Comparison of ENCODE assay signal across 8 cellular contexts in genomic region chr2:199977984-199978415, GRCh38. TPM values are rescaled to one million over a fixed set of nuclear protein-coding genes. Genes with fewer than 3 reads are reported as not detected.
DNase-seq lines count a peak whose midpoint lies in the region; ATAC-seq, FAIRE-seq and TF ChIP-seq lines count a peak whose summit lies in the region.

No MANE protein-coding gene starts in this region.

- CTCF ChIA-PET in endothelial cell of umbilical vein (lab: Charles Lee) = interaction anchor here (1.0 to 2.8 kb wide), 3 partner anchors 494 to 726 kb away, joined by 5 to 29 read pairs (median 10); no protein-coding TSS in a partner anchor

- H3K36me3 ChIP-seq in endothelial cell of umbilical vein (ENCODE audit: control insufficient read depth in 2 of 2, extremely low read depth in 1 of 2, insufficient read depth in 2 of 2, low read length in 2 of 2) = no peaks in the 10 kb centered on the region

- DNase-seq in ELR (ENCODE audit: low read depth) = peak; percentile 69
- DNase-seq in HK-2 (ENCODE audit: unreplicated experiment) = peak; percentile 37
- DNase-seq in endothelial cell of umbilical vein (ENCODE audit: low read depth, low spot score) = peak; percentile 12
- DNase-seq in GM13977 (ENCODE audit: low spot score) = no peak
- no peak for DNase-seq in dorsolateral prefrontal cortex
- DNase-seq in posterior cingulate gyrus = no peak
- DNase-seq in NCI-H526 (lab: John Stamatoyannopoulos, UW) = no peak

- H3K9me3 ChIP-seq in endothelial cell of umbilical vein (replicated peaks; ENCODE audit: control insufficient read depth, insufficient read depth, low read length) = no peaks in the 10 kb centered on the region

- no peak for FAIRE-seq in endothelial cell of umbilical vein (lab: Jason Lieb, UNC)

- H4K20me1 ChIP-seq in endothelial cell of umbilical vein (replicated peaks; ENCODE audit: control insufficient read depth, extremely low read depth, insufficient read depth, low read length) = no peaks in the 10 kb centered on the region

- no peak overlapping the region for H3K27ac ChIP-seq in endothelial cell of umbilical vein (ENCODE audit: insufficient read depth, low read depth, low read length)
- H3K27ac ChIP-seq in dorsolateral prefrontal cortex = no peak overlapping the region

- no peaks in the 10 kb centered on the region for H3K27me3 ChIP-seq in endothelial cell of umbilical vein (ENCODE audit: control insufficient read depth in 2 of 2, insufficient read depth in 2 of 2, low read length in 2 of 2)
- no peaks in the 10 kb centered on the region for H3K27me3 ChIP-seq in dorsolateral prefrontal cortex

- H2AFZ ChIP-seq in endothelial cell of umbilical vein (ENCODE audit: low read depth, low read length) = no peak overlapping the region

- H3K4me2 ChIP-seq in endothelial cell of umbilical vein (ENCODE audit: insufficient read depth, low read length) = no peak overlapping the region

- H3K9ac ChIP-seq in endothelial cell of umbilical vein (replicated peaks; ENCODE audit: extremely low read depth, insufficient read depth, low read length) = no peak overlapping the region

- no peak overlapping the region for H3K4me3 ChIP-seq in endothelial cell of umbilical vein (replicated peaks in 1 of 3; ENCODE audit: insufficient read depth in 1 of 3, low read depth in 1 of 3, low read length in 3 of 3)
- H3K4me3 ChIP-seq in dorsolateral prefrontal cortex = no peak overlapping the region

- no peaks in the 10 kb centered on the region for H3K9me1 ChIP-seq in endothelial cell of umbilical vein (replicated peaks; ENCODE audit: control insufficient read depth, extremely low read depth, insufficient read depth, low read length)

- peak; percentile 37 for ATAC-seq in GM21526 (IDR thresholded peaks at IDR 0.05; ENCODE audit: low FRiP score, unreplicated experiment)

- in situ Hi-C loops in GM13977 (cut with MboI; ENCODE audit: low pct_unique_long_range_greater_than_20kb, low sequenced_read_pairs, unreplicated experiment) = loop anchor here (5.0 kb wide), 1 partner anchor 509 kb away; no protein-coding TSS in a partner anchor

- H3K79me2 ChIP-seq in endothelial cell of umbilical vein (ENCODE audit: control insufficient read depth, insufficient read depth, low read length) = no peaks in the 10 kb centered on the region

- intact Hi-C loops in endothelial cell of umbilical vein (cut with micrococcal nuclease) = no loop called here
- intact Hi-C loops in dorsolateral prefrontal cortex (cut with DNase I) = loop anchor here (2.0 to 10.0 kb wide), 4 partner anchors 325 to 727 kb away; no protein-coding TSS in a partner anchor
- intact Hi-C loops in posterior cingulate gyrus (cut with DNase I) = no loop called here

- no peak for TF ChIP-seq POLR2A in endothelial cell of umbilical vein (IDR thresholded peaks at IDR 0.05; ENCODE audit: low read depth, low read length)

- TF ChIP-seq CTCF in endothelial cell of umbilical vein (IDR thresholded peaks at IDR 0.05; ENCODE audit: extremely low read depth in 1 of 2, insufficient read depth in 1 of 2, low read depth in 1 of 2, low read length in 2 of 2) (no peak), GM13977 (IDR thresholded peaks at IDR 0.05; ENCODE audit: extremely low read depth, insufficient read depth, missing control alignments) (no peak), dorsolateral prefrontal cortex (IDR thresholded peaks at IDR 0.05 in 54 of 56, conservative IDR thresholded peaks at IDR 0.05 in 2 of 56; ENCODE audit: low read depth in 1 of 56, partially characterized antibody in 56 of 56) (no peak)

- H3K4me1 ChIP-seq in endothelial cell of umbilical vein (ENCODE audit: control insufficient read depth, extremely low read depth, insufficient read depth, low read length) = peaks cover 9% of the 10 kb centered on the region

- POLR2A ChIA-PET in endothelial cell of umbilical vein (lab: Charles Lee) = no interaction called here

- no TSS peak for BruUV-seq in endothelial cell of umbilical vein (replicated peaks; lab: Mats Ljungman, UMichigan)

- dilution Hi-C loops in endothelial cell of umbilical vein (cut with MboI; ENCODE audit: extremely low pct_ligation_motif_present, low sequenced_read_pairs) = no loop called here

TF ChIP-seq in endothelial cell of umbilical vein, 7 proteins besides CTCF, POLR2A, EP300 and RAD21:
- TF ChIP-seq JUN (IDR thresholded peaks at IDR 0.05; ENCODE audit: borderline replicate concordance, insufficient read depth, insufficient read length, low read depth) (peak; percentile 43), POLR2AphosphoS5 (IDR thresholded peaks at IDR 0.05; ENCODE audit: insufficient read depth, low read depth, low read length) (no peak), FOS (IDR thresholded peaks at IDR 0.05; ENCODE audit: borderline replicate concordance, insufficient read depth, low read length) (peak; percentile 64)
TF ChIP-seq in endothelial cell of umbilical vein: peak in this region for 2.

RNA-seq across cellular contexts. Expression of gene MAIP1, which starts 22.6 kb away (rescaled TPM):
- 17.7 and 17.9 TPM in 2 replicates for total RNA-seq in endothelial cell of umbilical vein
- polyA plus RNA-seq in endothelial cell of umbilical vein = 12.0 and 14.4 TPM in 2 replicates
- 12.1 and 14.4 TPM in 2 replicates for polyA plus RNA-seq in endothelial cell of umbilical vein (2011; cell fraction: cytosol; rRNA removed)
- polyA plus RNA-seq in endothelial cell of umbilical vein (2011; cell fraction: nucleus; rRNA removed) = 6.8 and 7.4 TPM in 2 replicates
- polyA plus RNA-seq in endothelial cell of umbilical vein (2012) = 19.5 and 25.0 TPM in 2 replicates
- 6.6 and 9.5 TPM in 2 replicates for polyA minus RNA-seq in endothelial cell of umbilical vein
- polyA minus RNA-seq in endothelial cell of umbilical vein (2011; cell fraction: cytosol; rRNA and poly(A)+ RNA removed) = 15.2 TPM
- 13.5 and 13.8 TPM in 2 replicates for polyA minus RNA-seq in endothelial cell of umbilical vein (2011; cell fraction: nucleus; rRNA and poly(A)+ RNA removed)
- total RNA-seq in dorsolateral prefrontal cortex = 10 to 100 TPM; 11.3 to 32.2 (median 18.9) TPM

RNA-seq across cellular contexts. Expression of gene TYW5, which starts 22.7 kb away (rescaled TPM):
- 8.5 and 8.9 TPM in 2 replicates for total RNA-seq in endothelial cell of umbilical vein
- 1.7 and 2.6 TPM in 2 replicates for polyA plus RNA-seq in endothelial cell of umbilical vein
- 2.3 and 2.8 TPM in 2 replicates for polyA plus RNA-seq in endothelial cell of umbilical vein (2011; cell fraction: cytosol; rRNA removed)
- 9.7 and 12.6 TPM in 2 replicates for polyA plus RNA-seq in endothelial cell of umbilical vein (2011; cell fraction: nucleus; rRNA removed)
- 6.6 and 6.9 TPM in 2 replicates for polyA plus RNA-seq in endothelial cell of umbilical vein (2012)
- polyA minus RNA-seq in endothelial cell of umbilical vein = 3.2 and 4.4 TPM in 2 replicates
- polyA minus RNA-seq in endothelial cell of umbilical vein (2011; cell fraction: cytosol; rRNA and poly(A)+ RNA removed) = 1.4 TPM
- 9.4 and 13.2 TPM in 2 replicates for polyA minus RNA-seq in endothelial cell of umbilical vein (2011; cell fraction: nucleus; rRNA and poly(A)+ RNA removed)
- total RNA-seq in dorsolateral prefrontal cortex = 10 to 100 TPM in 51 of 120 experiments, 1 to 10 TPM in 69; 6.1 to 14.7 (median 9.7) TPM

Comparison
In these comparisons a context has a peak if more than half of its experiments do, and no peak if none do; other contexts are left out.
1. DNase-seq: peak in ELR (single experiment), HK-2 (single experiment) and endothelial cell of umbilical vein (single experiment); none in GM13977 (single experiment), dorsolateral prefrontal cortex (0 of 10), posterior cingulate gyrus (0 of 10) and NCI-H526 (0 of 2).
2. intact Hi-C loops: an anchor here in dorsolateral prefrontal cortex (2.0 to 10.0 kb wide); none called in endothelial cell of umbilical vein and posterior cingulate gyrus.